16 cellular contexts compared by ENCODE assay signal in genomic region chr11:72220696-72221363, GRCh38. TPM values are rescaled to one million over a fixed set of nuclear protein-coding genes. Genes with fewer than 3 reads are reported as not detected.
DNase-seq lines count a peak whose midpoint lies in the region; ATAC-seq and TF ChIP-seq lines count a peak whose summit lies in the region.
"Had no signal": no experiment of that assay in that cellular context is flagged by ENCODE, and none has a peak within 500 bp of the region (broad histone marks: within the 10 kb centered on the region; RNA-seq: fewer than 3 reads in every experiment).

No MANE protein-coding gene starts in this region.

- intact Hi-C loops in CD4-positive, alpha-beta T cell (cut with DNase I, micrococcal nuclease) = loop anchor here (5.0 to 10.0 kb wide), 7 partner anchors 106 to 1424 kb away; partner anchors contain the start of genes ANAPC15 (in 1 of the 2), ATG16L2 (in 1 of the 2), CLPB (in 1 of the 2) and FCHSD2 (in 1 of the 2)
- intact Hi-C loops in activated T-helper 1 cell treated with anti-CD3 and anti-CD28 coated beads, Interleukin-12 subunit alpha, Interleukin-12 subunit beta, Interleukin-2, Interleukin-4 antibody, amounts not matched to agents 30 ng/mL and 10 ng/mL and 1 ng/mL, durations not matched to agents 14 hours and 24 hours and 36 hours (cut with micrococcal nuclease) = loop anchor here (5.0 to 10.0 kb wide), 3 partner anchors 191 to 1154 kb away; partner anchors contain the start of genes RELT and STARD10
- intact Hi-C loops in left lung (cut with DNase I) = no loop called here

- ATAC-seq in CD4-positive, alpha-beta T cell (ENCODE audit: poor library complexity) = no peak
- ATAC-seq in GM19035 (IDR thresholded peaks at IDR 0.05; ENCODE audit: unreplicated experiment) (no peak), left lung (no peak)
- ATAC-seq: activated T-cell treated with anti-CD3 and anti-CD28 coated beads, Interleukin-2, amount 50 U/mL, for 72 hours had no signal

- H3K9me3 Mint-ChIP-seq in CD4-positive, alpha-beta T cell = no peaks in the 10 kb centered on the region
- no peaks in the 10 kb centered on the region for H3K9me3 Mint-ChIP-seq in activated T-helper 1 cell treated with anti-CD3 and anti-CD28 coated beads, Interleukin-12 subunit alpha, Interleukin-12 subunit beta, Interleukin-2, Interleukin-4 antibody, amounts not matched to agents 30 ng/mL and 10 ng/mL and 1 ng/mL, durations not matched to agents 14 hours and 24 hours and 36 hours
- H3K9me3 Mint-ChIP-seq in neural crest cell = no peaks in the 10 kb centered on the region
- H3K9me3 Mint-ChIP-seq: activated T-cell treated with anti-CD3 and anti-CD28 coated beads, Interleukin-2, amount 50 U/mL, for 72 hours; central memory CD8-positive, alpha-beta T cell had no signal

- peak overlapping the region; percentile 69 for H3K4me3 Mint-ChIP-seq in CD4-positive, alpha-beta T cell
- no peak overlapping the region for H3K4me3 Mint-ChIP-seq in activated T-helper 1 cell treated with anti-CD3 and anti-CD28 coated beads, Interleukin-12 subunit alpha, Interleukin-12 subunit beta, Interleukin-2, Interleukin-4 antibody, amounts not matched to agents 30 ng/mL and 10 ng/mL and 1 ng/mL, durations not matched to agents 14 hours and 24 hours and 36 hours
- peak overlapping the region; percentile 48 for H3K4me3 Mint-ChIP-seq in neural crest cell
- H3K4me3 Mint-ChIP-seq: activated T-cell treated with anti-CD3 and anti-CD28 coated beads, Interleukin-2, amount 50 U/mL, for 72 hours; central memory CD8-positive, alpha-beta T cell had no signal

- H3K4me1 Mint-ChIP-seq in CD4-positive, alpha-beta T cell (ENCODE audit: low read depth) = peaks cover 20% of the 10 kb centered on the region
- peaks cover 26% of the 10 kb centered on the region for H3K4me1 Mint-ChIP-seq in activated T-helper 1 cell treated with anti-CD3 and anti-CD28 coated beads, Interleukin-12 subunit alpha, Interleukin-12 subunit beta, Interleukin-2, Interleukin-4 antibody, amounts not matched to agents 30 ng/mL and 10 ng/mL and 1 ng/mL, durations not matched to agents 14 hours and 24 hours and 36 hours (ENCODE audit: low read depth)
- H3K4me1 Mint-ChIP-seq in neural crest cell = peaks cover 19% of the 10 kb centered on the region

- DNase-seq in CD4-positive, alpha-beta T cell = no peak
- DNase-seq in activated T-helper 1 cell treated with anti-CD3 and anti-CD28 coated beads, Interleukin-12 subunit alpha, Interleukin-12 subunit beta, Interleukin-2, Interleukin-4 antibody, amounts not matched to agents 30 ng/mL and 10 ng/mL and 1 ng/mL, durations not matched to agents 14 hours and 24 hours and 36 hours (ENCODE audit: low spot score) = no peak
- DNase-seq in neural crest cell (ENCODE audit: low read depth, low spot score) (no peak), left lung (no peak)
- no peak for DNase-seq in effector CD8-positive, alpha-beta T cell (lab: John Stamatoyannopoulos, UW)
- DNase-seq: activated CD4-positive, alpha-beta T cell treated with anti-CD3 and anti-CD28 coated beads, Interleukin-2, amount 50 U/mL, for 4 hours; activated T-cell treated with anti-CD3 and anti-CD28 coated beads, Interleukin-2, amount 50 U/mL, for 72 hours; amniotic stem cell; RPMI8226; stimulated activated CD4-positive, alpha-beta T cell treated with anti-CD3 and anti-CD28 coated beads, Interleukin-4, amount 100 ng/mL, for 24 hours had no signal

- H4K20me1 ChIP-seq in BLaER1 treated with 17β-estradiol and CSF1 and Interleukin-3, amounts not matched to agents 10 nM and 100 nM = peaks cover 0 to 8% (median 6%) of the 10 kb centered on the region in 11 experiments; a peak in 14 of 22 replicates

- peaks cover 12% of the 10 kb centered on the region for H3K36me3 Mint-ChIP-seq in CD4-positive, alpha-beta T cell (ENCODE audit: low read depth)
- H3K36me3 Mint-ChIP-seq in activated T-helper 1 cell treated with anti-CD3 and anti-CD28 coated beads, Interleukin-12 subunit alpha, Interleukin-12 subunit beta, Interleukin-2, Interleukin-4 antibody, amounts not matched to agents 30 ng/mL and 10 ng/mL and 1 ng/mL, durations not matched to agents 14 hours and 24 hours and 36 hours (ENCODE audit: low read depth) = no peaks in the 10 kb centered on the region
- H3K36me3 Mint-ChIP-seq in neural crest cell (ENCODE audit: low read depth) = no peaks in the 10 kb centered on the region

- TF ChIP-seq CTCF in CD4-positive, alpha-beta T cell (IDR thresholded peaks at IDR 0.05) = no peak
- TF ChIP-seq CTCF in neural crest cell (conservative IDR thresholded peaks at IDR 0.05) (no peak), left lung (IDR thresholded peaks at IDR 0.05) (no peak)

- no peaks in the 10 kb centered on the region for H3K27me3 ChIP-seq in BLaER1 treated with 17β-estradiol and CSF1 and Interleukin-3, amounts not matched to agents 10 nM and 100 nM
- H3K27me3 ChIP-seq in CD4-positive, alpha-beta T cell (ENCODE audit: control insufficient read depth, insufficient read depth, low read length) = no peaks in the 10 kb centered on the region
- no peaks in the 10 kb centered on the region for H3K27me3 ChIP-seq in left lung

- POLR2A ChIA-PET in CD4-positive, alpha-beta T cell (lab: Charles Lee) = no interaction called here

- H3K4me3 ChIP-seq in BLaER1 treated with 17β-estradiol and CSF1 and Interleukin-3, amounts not matched to agents 10 nM and 100 nM = no peak overlapping the region
- no peak overlapping the region for H3K4me3 ChIP-seq in left lung

- no peak overlapping the region for H3K27ac Mint-ChIP-seq in CD4-positive, alpha-beta T cell
- H3K27ac Mint-ChIP-seq in activated T-helper 1 cell treated with anti-CD3 and anti-CD28 coated beads, Interleukin-12 subunit alpha, Interleukin-12 subunit beta, Interleukin-2, Interleukin-4 antibody, amounts not matched to agents 30 ng/mL and 10 ng/mL and 1 ng/mL, durations not matched to agents 14 hours and 24 hours and 36 hours = peak overlapping the region; percentile 56
- H3K27ac Mint-ChIP-seq in neural crest cell (ENCODE audit: unreplicated experiment) = no peak overlapping the region
- H3K27ac Mint-ChIP-seq: activated T-cell treated with anti-CD3 and anti-CD28 coated beads, Interleukin-2, amount 50 U/mL, for 72 hours had no signal

- peak overlapping the region; percentile 74 to 99 (median 97) for H3K4me2 ChIP-seq in BLaER1 treated with 17β-estradiol and CSF1 and Interleukin-3, amounts not matched to agents 10 nM and 100 nM

- CTCF ChIA-PET in CD4-positive, alpha-beta T cell (lab: Charles Lee) = no interaction called here

- no peaks in the 10 kb centered on the region for H3K36me3 ChIP-seq in BLaER1 treated with 17β-estradiol and CSF1 and Interleukin-3, amounts not matched to agents 10 nM and 100 nM
- no peaks in the 10 kb centered on the region for H3K36me3 ChIP-seq in left lung

- peaks cover 62 to 75% (median 69%) of the 10 kb centered on the region in 10 experiments for H3K4me1 ChIP-seq in BLaER1 treated with 17β-estradiol and CSF1 and Interleukin-3, amounts not matched to agents 10 nM and 100 nM
- peaks cover 5 to 43% of the 10 kb centered on the region in 2 donors for H3K4me1 ChIP-seq in left lung

- no peaks in the 10 kb centered on the region for H3K9me3 ChIP-seq in BLaER1 treated with 17β-estradiol and CSF1 and Interleukin-3, amounts not matched to agents 10 nM and 100 nM (replicated peaks in 1 of 11)
- no peaks in the 10 kb centered on the region for H3K9me3 ChIP-seq in CD4-positive, alpha-beta T cell (ENCODE audit: control insufficient read depth, low read length)
- no peaks in the 10 kb centered on the region for H3K9me3 ChIP-seq in left lung

- peaks cover 19% of the 10 kb centered on the region for H3K27me3 Mint-ChIP-seq in CD4-positive, alpha-beta T cell
- H3K27me3 Mint-ChIP-seq in activated T-helper 1 cell treated with anti-CD3 and anti-CD28 coated beads, Interleukin-12 subunit alpha, Interleukin-12 subunit beta, Interleukin-2, Interleukin-4 antibody, amounts not matched to agents 30 ng/mL and 10 ng/mL and 1 ng/mL, durations not matched to agents 14 hours and 24 hours and 36 hours (ENCODE audit: insufficient read depth) = peaks cover 17% of the 10 kb centered on the region
- H3K27me3 Mint-ChIP-seq in neural crest cell (ENCODE audit: low read depth) = peaks cover 24% of the 10 kb centered on the region

- H3K9ac ChIP-seq in BLaER1 treated with 17β-estradiol and CSF1 and Interleukin-3, amounts not matched to agents 10 nM and 100 nM = peak overlapping the region in 7 of 11 experiments; percentile 3 to 97 (median 94); a peak in 5 of 22 replicates
- H3K9ac ChIP-seq: parathyroid adenoma had no signal

- H3K27ac ChIP-seq in BLaER1 treated with 17β-estradiol and CSF1 and Interleukin-3, amounts not matched to agents 10 nM and 100 nM = peak overlapping the region in 9 of 11 experiments; percentile 33 to 95 (median 93); a peak in 14 of 22 replicates
- H3K27ac ChIP-seq in CD4-positive, alpha-beta T cell (ENCODE audit: low read depth, low read length) = no peak overlapping the region
- H3K27ac ChIP-seq in left lung = no peak overlapping the region
- H3K27ac ChIP-seq: parathyroid adenoma had no signal

RNA-seq across cellular contexts. Expression of gene INPPL1, which starts 3.7 kb away (rescaled TPM):
- 100 to 1,000 TPM; 124 to 128 TPM for total RNA-seq in CD4-positive, alpha-beta T cell
- total RNA-seq in activated T-helper 1 cell treated with anti-CD3 and anti-CD28 coated beads, Interleukin-12 subunit alpha, Interleukin-12 subunit beta, Interleukin-2, Interleukin-4 antibody, amounts not matched to agents 30 ng/mL and 10 ng/mL and 1 ng/mL, durations not matched to agents 14 hours and 24 hours and 36 hours = 139 and 140 TPM in 2 replicates
- 242 and 247 TPM in 2 replicates for total RNA-seq in neural crest cell
- 100 to 1,000 TPM; 159 to 201 TPM for total RNA-seq in left lung

RNA-seq across cellular contexts. Expression of gene FOLR2, which starts 4.2 kb away (rescaled TPM):
- total RNA-seq in CD4-positive, alpha-beta T cell = not detected
- total RNA-seq in activated T-helper 1 cell treated with anti-CD3 and anti-CD28 coated beads, Interleukin-12 subunit alpha, Interleukin-12 subunit beta, Interleukin-2, Interleukin-4 antibody, amounts not matched to agents 30 ng/mL and 10 ng/mL and 1 ng/mL, durations not matched to agents 14 hours and 24 hours and 36 hours = not detected in 2 replicates
- total RNA-seq in neural crest cell (not detected in 2 replicates), left lung (10 to 100 TPM; 20.9 to 50.2 TPM)
- total RNA-seq: activated T-cell treated with anti-CD3 and anti-CD28 coated beads, Interleukin-2, amount 50 U/mL, for 72 hours; HT1080 had no signal

RNA-seq across cellular contexts. Expression of gene PHOX2A, which starts 23.1 kb away (rescaled TPM):
- total RNA-seq in CD4-positive, alpha-beta T cell = not detected
- not detected in 2 replicates for total RNA-seq in activated T-helper 1 cell treated with anti-CD3 and anti-CD28 coated beads, Interleukin-12 subunit alpha, Interleukin-12 subunit beta, Interleukin-2, Interleukin-4 antibody, amounts not matched to agents 30 ng/mL and 10 ng/mL and 1 ng/mL, durations not matched to agents 14 hours and 24 hours and 36 hours
- total RNA-seq in neural crest cell = 5.1 and 5.6 TPM in 2 replicates
- not detected for total RNA-seq in left lung
- total RNA-seq: activated T-cell treated with anti-CD3 and anti-CD28 coated beads, Interleukin-2, amount 50 U/mL, for 72 hours; HT1080; temporal lobe had no signal

RNA-seq across cellular contexts. Expression of gene FOLR1, which starts 28.9 kb away (rescaled TPM):
- total RNA-seq in CD4-positive, alpha-beta T cell = not detected
- not detected in 2 replicates for total RNA-seq in activated T-helper 1 cell treated with anti-CD3 and anti-CD28 coated beads, Interleukin-12 subunit alpha, Interleukin-12 subunit beta, Interleukin-2, Interleukin-4 antibody, amounts not matched to agents 30 ng/mL and 10 ng/mL and 1 ng/mL, durations not matched to agents 14 hours and 24 hours and 36 hours
- total RNA-seq in neural crest cell = not detected in 2 replicates
- total RNA-seq in left lung = 100 to 1,000 TPM in 1 of 2 donors, 10 to 100 TPM in 1; 80.8 to 409 TPM
- total RNA-seq: activated T-cell treated with anti-CD3 and anti-CD28 coated beads, Interleukin-2, amount 50 U/mL, for 72 hours; HT1080 had no signal

Comparison
In these comparisons a context has a peak if more than half of its experiments do, and no peak if none do; other contexts are left out.
1. H3K27ac ChIP-seq: peak in BLaER1 treated with 17β-estradiol and CSF1 and Interleukin-3, amounts not matched to agents 10 nM and 100 nM (9 of 11); none in CD4-positive, alpha-beta T cell (single experiment) and left lung (0 of 2).
2. RNA of gene FOLR2, which starts 4.2 kb away (total RNA-seq): 20.9 to 50.2 TPM in left lung; not detected in CD4-positive, alpha-beta T cell, not detected in activated T-helper 1 cell treated with anti-CD3 and anti-CD28 coated beads, Interleukin-12 subunit alpha, Interleukin-12 subunit beta, Interleukin-2, Interleukin-4 antibody, amounts not matched to agents 30 ng/mL and 10 ng/mL and 1 ng/mL, durations not matched to agents 14 hours and 24 hours and 36 hours and not detected in neural crest cell; every median in the first group is over 10 times any median in the second.
3. intact Hi-C loops: an anchor here in CD4-positive, alpha-beta T cell (5.0 to 10.0 kb wide) and activated T-helper 1 cell treated with anti-CD3 and anti-CD28 coated beads, Interleukin-12 subunit alpha, Interleukin-12 subunit beta, Interleukin-2, Interleukin-4 antibody, amounts not matched to agents 30 ng/mL and 10 ng/mL and 1 ng/mL, durations not matched to agents 14 hours and 24 hours and 36 hours (5.0 to 10.0 kb wide); none called in left lung.